7 cellular contexts compared by ENCODE assay signal in the genomic region with DNA sequence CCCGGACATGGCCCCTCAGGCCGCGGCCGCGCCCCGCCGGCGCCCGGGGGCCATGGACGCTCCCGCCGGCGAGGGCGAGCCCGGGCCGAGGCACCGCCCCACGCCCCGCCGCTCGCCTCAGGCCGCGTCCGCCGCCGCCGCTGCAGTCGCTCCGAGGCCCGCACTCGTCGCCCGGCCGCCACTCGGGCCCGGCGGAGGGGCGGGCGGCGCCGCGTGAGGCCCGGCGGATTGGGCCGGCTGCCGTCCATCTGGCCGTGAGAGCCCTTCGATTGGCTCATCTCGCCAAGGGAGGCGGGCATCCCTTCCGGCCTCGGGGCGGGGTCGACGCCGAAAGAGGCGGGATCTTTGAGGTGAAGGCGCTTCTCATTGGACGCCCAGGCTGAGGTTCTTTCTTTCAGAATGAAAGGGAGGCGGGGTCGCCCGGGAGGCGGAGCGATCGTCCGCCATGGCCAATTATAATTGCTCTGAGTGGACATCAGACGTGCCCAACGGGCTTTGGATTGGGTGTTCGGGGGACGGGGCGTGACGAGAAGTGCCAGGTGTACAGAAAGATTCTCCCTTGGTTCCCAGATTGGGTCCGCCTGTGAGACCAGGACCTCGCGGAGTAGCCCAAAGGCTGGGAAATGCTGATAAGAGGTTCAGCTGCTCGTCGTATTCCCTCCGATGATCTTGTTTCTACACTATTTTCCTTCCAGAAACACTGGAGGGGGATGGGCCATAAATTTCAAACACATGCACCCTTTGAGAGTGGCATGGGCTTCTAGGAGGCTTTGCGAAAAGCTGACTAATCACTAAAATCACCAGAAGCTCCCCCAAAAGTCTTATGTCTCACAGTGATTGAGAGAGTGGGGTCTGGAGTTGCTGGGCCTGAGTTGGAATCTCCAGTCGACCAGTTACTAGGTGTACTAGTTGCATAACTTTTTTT.
DNase-seq lines count a peak whose midpoint lies in the region; ATAC-seq and TF ChIP-seq lines count a peak whose summit lies in the region.

TSS of gene GNA12 (minus strand) at position 156 of the 925 bp plus-strand sequence. CDS start at position 9, 147 bp downstream.

- in situ Hi-C loops in astrocyte of the cerebellum (cut with HindIII; ENCODE audit: low sequenced_read_pairs), result no loop called here

- DNase-seq in NCI-H2029 (lab: John Stamatoyannopoulos, UW) (peak; percentile 98), T-helper 22 cell (ENCODE audit: low read depth) (peak; percentile 93), astrocyte of the cerebellum (ENCODE audit: low read depth) (peak; percentile 97), hepatic stellate cell (ENCODE audit: low spot score) (peak; percentile 97), retina (peak; percentile 99)

- peak within 1 kb of the TSS; percentile 66 for H3K4me3 ChIP-seq in astrocyte of the cerebellum (ENCODE audit: low read depth, low read length)

- peak; percentile 67 for TF ChIP-seq POLR2A in GM18505 (IDR thresholded peaks at IDR 0.05; ENCODE audit: borderline replicate concordance, extremely low read depth, insufficient read depth, insufficient read length)

- TF ChIP-seq CTCF in astrocyte of the cerebellum (IDR thresholded peaks at IDR 0.05; ENCODE audit: low read depth, low read length, missing control alignments), result no peak

- ATAC-seq in GM18505 (IDR thresholded peaks at IDR 0.05; ENCODE audit: unreplicated experiment) (peak; percentile 94), HG02973 (IDR thresholded peaks at IDR 0.05; ENCODE audit: unreplicated experiment) (peak; percentile 95)

Comparison
In these comparisons a context has a peak if more than half of its experiments do, and no peak if none do; other contexts are left out.
1. Peak in every context shown above with its lines: DNase-seq, ATAC-seq and H3K4me3 ChIP-seq.